In genomic region chr9:113299800-113300292, GRCh38 we compare ENCODE assay signal across 13 cellular contexts. TPM values are rescaled to one million over a fixed set of nuclear protein-coding genes. Genes with fewer than 3 reads are reported as not detected.
DNase-seq lines count a peak whose midpoint lies in the region; ATAC-seq, FAIRE-seq and TF ChIP-seq lines count a peak whose summit lies in the region.
"Had no signal": no experiment of that assay in that cellular context is flagged by ENCODE, and none has a peak within 500 bp of the region (broad histone marks: within the 10 kb centered on the region; RNA-seq: fewer than 3 reads in every experiment).

No MANE protein-coding gene starts in this region.

- ATAC-seq in heart left ventricle = peak in 3 of 4 donors; percentile 25 to 38 (median 32)
- ATAC-seq: sciatic nerve had no signal

- H3K9me3 ChIP-seq in heart left ventricle (no peaks in the 10 kb centered on the region), A673 (ENCODE audit: low read depth, low read length, poor library complexity, severe bottlenecking) (no peaks in the 10 kb centered on the region)
- no peaks in the 10 kb centered on the region for H3K9me3 ChIP-seq in CD4-positive, alpha-beta memory T cell (ENCODE audit: control insufficient read depth in 1 of 2, low read length in 2 of 2)

- H3K4me1 ChIP-seq in heart left ventricle = peaks cover 0 to 9% (median 0%) of the 10 kb centered on the region in 12 donors
- H3K4me1 ChIP-seq in CD4-positive, alpha-beta memory T cell (ENCODE audit: insufficient read depth, low read length) = no peaks in the 10 kb centered on the region
- no peaks in the 10 kb centered on the region for H3K4me1 ChIP-seq in A673 (ENCODE audit: insufficient read depth, low read length, poor library complexity, severe bottlenecking)

- TF ChIP-seq CTCF in heart left ventricle (IDR thresholded peaks at IDR 0.05) (no peak), A673 (conservative IDR thresholded peaks at IDR 0.05; ENCODE audit: low read depth, low read length) (no peak)

- peak in 1 of 5 donors; percentile 17 for DNase-seq in heart left ventricle
- no peak for DNase-seq in cardiac septum (ENCODE audit: low spot score)
- DNase-seq in NCI-H69 (lab: John Stamatoyannopoulos, UW) = peak; percentile 93
- DNase-seq in frontal cortex (ENCODE audit: low spot score in 2 of 2) = peak; percentile 11 to 16
- DNase-seq in ureter (ENCODE audit: low spot score) = peak; percentile 63
- no peak for DNase-seq in CD4-positive, alpha-beta memory T cell
- no peak for DNase-seq in NCI-H446 (lab: John Stamatoyannopoulos, UW)
- DNase-seq in A673 (ENCODE audit: low spot score) = no peak
- DNase-seq: mesenchymal stem cell, NCI-H1930 had no signal

- POLR2A ChIA-PET in CD4-positive, alpha-beta memory T cell (lab: Charles Lee; ENCODE audit: partially characterized antibody) = no interaction called here
- POLR2A ChIA-PET in A673 (lab: Charles Lee; ENCODE audit: low non-redundant PET) = no interaction called here

- H3K4me1 Mint-ChIP-seq in CD4-positive, alpha-beta memory T cell = peaks cover 0 to 1% (median 0%) of the 10 kb centered on the region in 4 donors
- H3K4me1 Mint-ChIP-seq: brain had no signal

- no peak overlapping the region for H3K27ac Mint-ChIP-seq in CD4-positive, alpha-beta memory T cell
- H3K27ac Mint-ChIP-seq: brain had no signal

- CTCF ChIA-PET in CD4-positive, alpha-beta memory T cell (lab: Charles Lee; ENCODE audit: partially characterized antibody) = interaction anchor here (1.4 kb wide), 1 partner anchor 12 kb away, joined by 3 read pairs; no protein-coding TSS in a partner anchor
- CTCF ChIA-PET in A673 (lab: Charles Lee) = no interaction called here

- no peak overlapping the region for H3K4me3 Mint-ChIP-seq in CD4-positive, alpha-beta memory T cell
- H3K4me3 Mint-ChIP-seq: brain had no signal

- BruUV-seq in A673 (replicated peaks; lab: Mats Ljungman, UMichigan) = no TSS peak

- H3K27me3 ChIP-seq in heart left ventricle (no peaks in the 10 kb centered on the region), A673 (replicated peaks; ENCODE audit: insufficient read depth, low read depth, low read length, poor library complexity) (no peaks in the 10 kb centered on the region)
- H3K27me3 ChIP-seq in CD4-positive, alpha-beta memory T cell (ENCODE audit: insufficient read depth, low read length) = no peaks in the 10 kb centered on the region

- FAIRE-seq in frontal cortex (lab: Jason Lieb, UNC) = no peak

- 32 to 46% (median 38%) methylated on average over 8 of the region's 8 CpGs for WGBS in heart left ventricle, 4 donors

- TF ChIP-seq POLR2A in heart left ventricle (IDR thresholded peaks at IDR 0.05) = no peak

- peaks cover 0 to 4% (median 0%) of the 10 kb centered on the region in 8 donors for H3K9me3 Mint-ChIP-seq in CD4-positive, alpha-beta memory T cell
- H3K9me3 Mint-ChIP-seq: brain had no signal

- no peak overlapping the region for H3K4me3 ChIP-seq in heart left ventricle
- no peak overlapping the region for H3K4me3 ChIP-seq in CD4-positive, alpha-beta memory T cell (ENCODE audit: low read length in 2 of 2)
- no peak overlapping the region for H3K4me3 ChIP-seq in A673 (ENCODE audit: low read depth, low read length, poor library complexity, severe bottlenecking)

- intact Hi-C loops in heart left ventricle (cut with DNase I) (loop anchor here in 3 of 10 donors (10.0 kb wide), 3 partner anchors 295 to 365 kb away; no protein-coding TSS in a partner anchor), cardiac septum (cut with DNase I) (no loop called here), A673 (cut with micrococcal nuclease; ENCODE audit: unreplicated experiment) (loop anchor here (10.0 kb wide), 1 partner anchor 105 kb away; the partner anchor contains the start of gene ALAD)
- intact Hi-C loops in CD4-positive, alpha-beta memory T cell (cut with micrococcal nuclease) = no loop called here

- no peaks in the 10 kb centered on the region for H3K36me3 ChIP-seq in heart left ventricle
- no peaks in the 10 kb centered on the region for H3K36me3 ChIP-seq in CD4-positive, alpha-beta memory T cell (ENCODE audit: insufficient read depth, low read length)
- no peaks in the 10 kb centered on the region for H3K36me3 ChIP-seq in A673 (ENCODE audit: insufficient read depth, low read length, poor library complexity, severe bottlenecking)

- H3K36me3 Mint-ChIP-seq in CD4-positive, alpha-beta memory T cell = no peaks in the 10 kb centered on the region
- H3K36me3 Mint-ChIP-seq: brain had no signal

- H3K27me3 Mint-ChIP-seq in CD4-positive, alpha-beta memory T cell = peaks cover 6% of the 10 kb centered on the region in 2 donors

- H3K27ac ChIP-seq in heart left ventricle (no peak overlapping the region), A673 (ENCODE audit: low read depth, low read length, poor library complexity, severe bottlenecking) (no peak overlapping the region)
- no peak overlapping the region for H3K27ac ChIP-seq in CD4-positive, alpha-beta memory T cell (ENCODE audit: low read depth, low read length)

RNA-seq across cellular contexts. Expression of gene RNF183, which starts 3.3 kb away (rescaled TPM):
- total RNA-seq in heart left ventricle = not detected
- polyA plus RNA-seq in heart left ventricle = under 1 TPM in 1 of 2 donors, not detected in 1; 0.04 TPM
- total RNA-seq in cardiac septum = not detected
- not detected for total RNA-seq in frontal cortex
- 0.96 TPM for total RNA-seq in ureter
- not detected for total RNA-seq in CD4-positive, alpha-beta memory T cell
- not detected for polyA plus RNA-seq in CD4-positive, alpha-beta memory T cell
- total RNA-seq in A673 (2021) = not detected in 2 replicates
- total RNA-seq: sciatic nerve had no signal
- polyA plus RNA-seq: BJ had no signal

RNA-seq across cellular contexts. Expression of gene PRPF4, which starts 24.4 kb away (rescaled TPM):
- total RNA-seq in heart left ventricle = 10 to 100 TPM; 10.4 to 15.0 (median 13.8) TPM
- polyA plus RNA-seq in heart left ventricle = 10 to 100 TPM in 1 of 2 donors, 1 to 10 TPM in 1; 5.1 to 24.6 TPM
- total RNA-seq in cardiac septum = 10.5 TPM
- total RNA-seq in frontal cortex = 23.6 TPM
- 27.5 TPM for total RNA-seq in ureter
- 10 to 100 TPM; 20.7 to 23.2 TPM for total RNA-seq in CD4-positive, alpha-beta memory T cell
- 10 to 100 TPM; 19.2 to 25.7 TPM for polyA plus RNA-seq in CD4-positive, alpha-beta memory T cell
- 54.4 and 59.8 TPM in 2 replicates for total RNA-seq in A673 (2021)

RNA-seq across cellular contexts. Expression of gene CDC26, which starts 24.5 kb away (rescaled TPM):
- 10 to 100 TPM; 22.3 to 39.4 (median 34.4) TPM for total RNA-seq in heart left ventricle
- polyA plus RNA-seq in heart left ventricle = 10 to 100 TPM; 44.9 to 46.0 TPM
- total RNA-seq in cardiac septum = 35.1 TPM
- total RNA-seq in frontal cortex = 14.3 TPM
- 26.6 TPM for total RNA-seq in ureter
- 10 to 100 TPM; 44.4 to 47.3 TPM for total RNA-seq in CD4-positive, alpha-beta memory T cell
- 100 to 1,000 TPM; 149 to 213 TPM for polyA plus RNA-seq in CD4-positive, alpha-beta memory T cell
- 17.9 and 25.4 TPM in 2 replicates for total RNA-seq in A673 (2021)

RNA-seq across cellular contexts. Expression of gene WDR31, which starts 40.2 kb away (rescaled TPM):
- total RNA-seq in heart left ventricle (10 to 100 TPM in 6 of 9 donors, 1 to 10 TPM in 3; 8.1 to 22.4 (median 14.4) TPM), cardiac septum (10.9 TPM), frontal cortex (2.4 TPM), ureter (5.1 TPM), A673 (2021) (1.3 and 2.4 TPM in 2 replicates)
- polyA plus RNA-seq in heart left ventricle = 1 to 10 TPM; 7.0 TPM
- under 1 TPM; 0.33 to 0.67 TPM for total RNA-seq in CD4-positive, alpha-beta memory T cell
- under 1 TPM in 1 of 2 donors, not detected in 1; 0.89 TPM for polyA plus RNA-seq in CD4-positive, alpha-beta memory T cell

RNA-seq across cellular contexts. Expression of gene BSPRY, which starts 49.5 kb away (rescaled TPM):
- total RNA-seq in heart left ventricle = 1 to 10 TPM in 7 of 9 donors, under 1 TPM in 1, not detected in 1; 0.39 to 7.6 (median 1.7) TPM
- polyA plus RNA-seq in heart left ventricle = 1 to 10 TPM in 1 of 2 donors, under 1 TPM in 1; 0.80 to 3.8 TPM
- total RNA-seq in cardiac septum = 1.7 TPM
- total RNA-seq in frontal cortex = under 0.01 TPM
- total RNA-seq in ureter = 10.2 TPM
- not detected for total RNA-seq in CD4-positive, alpha-beta memory T cell
- polyA plus RNA-seq in CD4-positive, alpha-beta memory T cell = under 1 TPM; 0.24 to 0.93 TPM
- not detected in 2 replicates for total RNA-seq in A673 (2021)
- polyA plus RNA-seq: BJ had no signal

Comparison
In these comparisons a context has a peak if more than half of its experiments do, and no peak if none do; other contexts are left out.
1. DNase-seq: peak in NCI-H69 (single experiment), frontal cortex (2 of 2) and ureter (single experiment); none in cardiac septum (single experiment), CD4-positive, alpha-beta memory T cell (0 of 5), NCI-H446 (0 of 2) and A673 (single experiment).